1 cellular context compared by ENCODE assay signal in the genomic region with DNA sequence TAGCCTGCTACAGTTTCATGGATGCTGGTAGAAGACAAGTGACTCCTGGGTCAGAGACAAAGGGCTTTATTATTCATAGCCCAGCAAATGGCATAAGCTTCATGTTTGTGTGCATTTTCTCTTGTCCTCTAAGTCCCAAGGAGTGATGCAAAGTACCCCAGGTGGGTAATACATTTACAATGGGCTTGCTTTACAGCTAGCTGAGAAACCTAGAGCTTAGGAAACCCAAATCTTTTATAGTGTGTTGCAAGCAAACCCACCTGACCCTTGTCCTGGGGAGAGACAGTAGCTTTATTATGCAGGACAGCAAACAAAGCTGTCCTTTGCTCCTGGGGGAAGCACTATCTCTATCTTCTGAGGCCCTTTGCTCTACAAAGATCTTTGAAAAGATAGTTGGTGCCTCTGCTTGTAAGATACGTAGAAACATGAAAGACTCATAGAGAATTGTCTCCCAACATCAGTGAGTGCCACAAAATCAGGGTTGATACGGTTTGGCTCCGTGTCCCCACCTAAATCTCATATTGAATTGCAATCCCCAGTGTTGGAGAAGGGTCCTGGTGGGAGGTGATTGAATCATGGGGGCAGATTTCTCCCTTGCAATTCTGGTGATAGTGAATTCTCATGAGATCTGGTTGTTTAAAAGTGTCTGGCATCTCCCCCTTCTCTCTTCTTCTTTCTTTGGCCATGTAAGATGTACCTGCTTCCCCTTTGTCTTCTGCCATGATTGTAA.
TF ChIP-seq lines count a peak whose summit lies in the region.

No MANE protein-coding gene starts in this region.

TF ChIP-seq in HepG2, 621 proteins besides CTCF, POLR2A, EP300 and RAD21 (continued from another document and continues in another):
- TF ChIP-seq, protein P1, sequence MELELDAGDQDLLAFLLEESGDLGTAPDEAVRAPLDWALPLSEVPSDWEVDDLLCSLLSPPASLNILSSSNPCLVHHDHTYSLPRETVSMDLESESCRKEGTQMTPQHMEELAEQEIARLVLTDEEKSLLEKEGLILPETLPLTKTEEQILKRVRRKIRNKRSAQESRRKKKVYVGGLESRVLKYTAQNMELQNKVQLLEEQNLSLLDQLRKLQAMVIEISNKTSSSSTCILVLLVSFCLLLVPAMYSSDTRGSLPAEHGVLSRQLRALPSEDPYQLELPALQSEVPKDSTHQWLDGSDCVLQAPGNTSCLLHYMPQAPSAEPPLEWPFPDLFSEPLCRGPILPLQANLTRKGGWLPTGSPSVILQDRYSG (CRISPR knock-in tag; IDR thresholded peaks at IDR 0.05): no peak; the same call in 1 of the 2 replicates
- TF ChIP-seq, protein P2, sequence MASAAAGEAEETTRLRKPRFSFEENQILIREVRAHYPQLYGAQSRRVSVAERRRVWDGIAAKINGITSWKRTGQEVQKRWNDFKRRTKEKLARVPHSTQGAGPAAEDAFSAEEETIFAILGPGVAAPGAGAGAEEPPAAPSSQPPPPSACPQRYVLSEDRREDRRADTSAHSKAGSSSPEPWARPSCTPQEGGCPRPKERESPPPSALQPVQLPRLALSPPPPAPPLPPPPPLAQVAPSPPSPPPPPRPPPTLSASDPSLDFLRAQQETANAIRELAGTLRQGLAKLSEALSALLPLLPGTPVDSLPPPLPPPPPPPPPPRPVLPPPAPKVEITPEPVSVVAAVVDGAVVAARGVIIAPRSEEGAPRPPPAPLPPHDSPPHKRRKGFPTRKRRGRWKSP (CRISPR knock-in tag; IDR thresholded peaks at IDR 0.05): peak; percentile 40; the same call in 1 of the 2 replicates
- TF ChIP-seq ZNF546 (CRISPR knock-in tag; conservative IDR thresholded peaks at IDR 0.05) (no peak), NR2F6 (IDR thresholded peaks at IDR 0.05) (peak; percentile 82; the same call in 1 of the 2 replicates), NR2F6 (CRISPR knock-in tag; IDR thresholded peaks at IDR 0.05) (peak; percentile 75; the same call in 1 of the 2 replicates), NR2F2 (IDR thresholded peaks at IDR 0.05; ENCODE audit: borderline replicate concordance, low read depth) (peak; percentile 80), SALL1 (CRISPR knock-in tag; IDR thresholded peaks at IDR 0.05) (peak; percentile 72; the same call in 1 of the 2 replicates), RFX5 (IDR thresholded peaks at IDR 0.05; ENCODE audit: low read depth, low read length) (no peak), ZNF547 (CRISPR knock-in tag; IDR thresholded peaks at IDR 0.05) (no peak), ZMAT3 (CRISPR knock-in tag; conservative IDR thresholded peaks at IDR 0.05) (no peak), SRY (CRISPR knock-in tag; IDR thresholded peaks at IDR 0.05) (no peak), SKI (IDR thresholded peaks at IDR 0.05; ENCODE audit: partially characterized antibody) (peak; percentile 55), ZNF3 (CRISPR knock-in tag; IDR thresholded peaks at IDR 0.05) (no peak), TCF12 (IDR thresholded peaks at IDR 0.05) (no peak), TCF12 (CRISPR knock-in tag; IDR thresholded peaks at IDR 0.05) (peak; percentile 65; the same call in 1 of the 2 replicates), HNRNPUL1 (IDR thresholded peaks at IDR 0.05; ENCODE audit: low read depth, low read length) (no peak), MEIS1 (CRISPR knock-in tag; IDR thresholded peaks at IDR 0.05; ENCODE audit: borderline replicate concordance) (no peak), CEBPG (CRISPR knock-in tag; IDR thresholded peaks at IDR 0.05) (peak; percentile 91), ZNF160 (CRISPR knock-in tag; IDR thresholded peaks at IDR 0.05) (no peak), ZNF33A (CRISPR knock-in tag; IDR thresholded peaks at IDR 0.05; ENCODE audit: borderline replicate concordance) (no peak), HNRNPL (IDR thresholded peaks at IDR 0.05; ENCODE audit: low read depth, low read length) (no peak), ZNF124 (CRISPR knock-in tag; IDR thresholded peaks at IDR 0.05) (peak; percentile 78; the same call in 1 of the 2 replicates), SRF (IDR thresholded peaks at IDR 0.05; ENCODE audit: low read depth, low read length) (no peak; the same call in 1 of the 2 replicates), ZNF777 (CRISPR knock-in tag; IDR thresholded peaks at IDR 0.05) (no peak), SYNCRIP (IDR thresholded peaks at IDR 0.05; ENCODE audit: insufficient read depth, low read depth, low read length) (no peak), BHLHE40 (IDR thresholded peaks at IDR 0.05; ENCODE audit: low read length) (no peak), ZNF550 (CRISPR knock-in tag; IDR thresholded peaks at IDR 0.05; ENCODE audit: borderline replicate concordance) (no peak), PAWR (CRISPR knock-in tag; IDR thresholded peaks at IDR 0.05; ENCODE audit: borderline replicate concordance) (no peak), ZNF292 (CRISPR knock-in tag; IDR thresholded peaks at IDR 0.05; ENCODE audit: borderline replicate concordance, low read depth) (peak; percentile 69; the same call in 1 of the 2 replicates), GTF3A (CRISPR knock-in tag; conservative IDR thresholded peaks at IDR 0.05) (no peak), GZF1 (CRISPR knock-in tag; IDR thresholded peaks at IDR 0.05) (no peak), SAFB2 (CRISPR knock-in tag; IDR thresholded peaks at IDR 0.05; ENCODE audit: borderline replicate concordance, low read depth) (no peak), ZNF746 (CRISPR knock-in tag; IDR thresholded peaks at IDR 0.05) (no peak), ZSCAN29 (CRISPR knock-in tag; conservative IDR thresholded peaks at IDR 0.05) (no peak), ZNF350 (CRISPR knock-in tag; IDR thresholded peaks at IDR 0.05; ENCODE audit: borderline replicate concordance, low read depth) (no peak), ZNF205 (CRISPR knock-in tag; IDR thresholded peaks at IDR 0.05) (peak; percentile 71; the same call in 1 of the 2 replicates), MYC (CRISPR knock-in tag; IDR thresholded peaks at IDR 0.05; ENCODE audit: borderline replicate concordance) (no peak), NFKB2 (CRISPR knock-in tag; IDR thresholded peaks at IDR 0.05; ENCODE audit: borderline replicate concordance) (no peak), ZFYVE20 (CRISPR knock-in tag; IDR thresholded peaks at IDR 0.05; ENCODE audit: borderline replicate concordance, low read depth) (no peak), ZNF557 (CRISPR knock-in tag; IDR thresholded peaks at IDR 0.05) (0 out of 2 replicates have a peak, but pooled peaks have one; percentile 31), SSRP1 (CRISPR knock-in tag; IDR thresholded peaks at IDR 0.05) (peak; percentile 27; the same call in 1 of the 2 replicates), PPARG (CRISPR knock-in tag; conservative IDR thresholded peaks at IDR 0.05) (peak; percentile 100), SMAD1 (CRISPR knock-in tag; IDR thresholded peaks at IDR 0.05; ENCODE audit: borderline replicate concordance, low read depth) (no peak), ZNF343 (CRISPR knock-in tag; IDR thresholded peaks at IDR 0.05) (0 out of 2 replicates have a peak, but pooled peaks have one; percentile 37), PRMT3 (CRISPR knock-in tag; IDR thresholded peaks at IDR 0.05; ENCODE audit: borderline replicate concordance, low read depth) (no peak), ZNF780A (CRISPR knock-in tag; IDR thresholded peaks at IDR 0.05) (no peak), ZNF598 (CRISPR knock-in tag; IDR thresholded peaks at IDR 0.05; ENCODE audit: borderline replicate concordance) (no peak)
- TF ChIP-seq, protein P3, sequence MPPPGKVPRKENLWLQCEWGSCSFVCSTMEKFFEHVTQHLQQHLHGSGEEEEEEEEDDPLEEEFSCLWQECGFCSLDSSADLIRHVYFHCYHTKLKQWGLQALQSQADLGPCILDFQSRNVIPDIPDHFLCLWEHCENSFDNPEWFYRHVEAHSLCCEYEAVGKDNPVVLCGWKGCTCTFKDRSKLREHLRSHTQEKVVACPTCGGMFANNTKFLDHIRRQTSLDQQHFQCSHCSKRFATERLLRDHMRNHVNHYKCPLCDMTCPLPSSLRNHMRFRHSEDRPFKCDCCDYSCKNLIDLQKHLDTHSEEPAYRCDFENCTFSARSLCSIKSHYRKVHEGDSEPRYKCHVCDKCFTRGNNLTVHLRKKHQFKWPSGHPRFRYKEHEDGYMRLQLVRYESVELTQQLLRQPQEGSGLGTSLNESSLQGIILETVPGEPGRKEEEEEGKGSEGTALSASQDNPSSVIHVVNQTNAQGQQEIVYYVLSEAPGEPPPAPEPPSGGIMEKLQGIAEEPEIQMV (CRISPR knock-in tag; IDR thresholded peaks at IDR 0.05; ENCODE audit: low read depth): no peak
- TF ChIP-seq, protein P4, sequence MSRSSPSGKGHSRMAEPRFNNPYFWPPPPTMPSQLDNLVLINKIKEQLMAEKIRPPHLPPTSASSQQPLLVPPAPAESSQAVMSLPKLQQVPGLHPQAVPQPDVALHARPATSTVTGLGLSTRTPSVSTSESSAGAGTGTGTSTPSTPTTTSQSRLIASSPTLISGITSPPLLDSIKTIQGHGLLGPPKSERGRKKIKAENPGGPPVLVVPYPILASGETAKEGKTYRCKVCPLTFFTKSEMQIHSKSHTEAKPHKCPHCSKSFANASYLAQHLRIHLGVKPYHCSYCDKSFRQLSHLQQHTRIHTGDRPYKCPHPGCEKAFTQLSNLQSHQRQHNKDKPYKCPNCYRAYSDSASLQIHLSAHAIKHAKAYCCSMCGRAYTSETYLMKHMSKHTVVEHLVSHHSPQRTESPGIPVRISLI (CRISPR knock-in tag; IDR thresholded peaks at IDR 0.05; ENCODE audit: borderline replicate concordance): no peak
- TF ChIP-seq, protein P5, sequence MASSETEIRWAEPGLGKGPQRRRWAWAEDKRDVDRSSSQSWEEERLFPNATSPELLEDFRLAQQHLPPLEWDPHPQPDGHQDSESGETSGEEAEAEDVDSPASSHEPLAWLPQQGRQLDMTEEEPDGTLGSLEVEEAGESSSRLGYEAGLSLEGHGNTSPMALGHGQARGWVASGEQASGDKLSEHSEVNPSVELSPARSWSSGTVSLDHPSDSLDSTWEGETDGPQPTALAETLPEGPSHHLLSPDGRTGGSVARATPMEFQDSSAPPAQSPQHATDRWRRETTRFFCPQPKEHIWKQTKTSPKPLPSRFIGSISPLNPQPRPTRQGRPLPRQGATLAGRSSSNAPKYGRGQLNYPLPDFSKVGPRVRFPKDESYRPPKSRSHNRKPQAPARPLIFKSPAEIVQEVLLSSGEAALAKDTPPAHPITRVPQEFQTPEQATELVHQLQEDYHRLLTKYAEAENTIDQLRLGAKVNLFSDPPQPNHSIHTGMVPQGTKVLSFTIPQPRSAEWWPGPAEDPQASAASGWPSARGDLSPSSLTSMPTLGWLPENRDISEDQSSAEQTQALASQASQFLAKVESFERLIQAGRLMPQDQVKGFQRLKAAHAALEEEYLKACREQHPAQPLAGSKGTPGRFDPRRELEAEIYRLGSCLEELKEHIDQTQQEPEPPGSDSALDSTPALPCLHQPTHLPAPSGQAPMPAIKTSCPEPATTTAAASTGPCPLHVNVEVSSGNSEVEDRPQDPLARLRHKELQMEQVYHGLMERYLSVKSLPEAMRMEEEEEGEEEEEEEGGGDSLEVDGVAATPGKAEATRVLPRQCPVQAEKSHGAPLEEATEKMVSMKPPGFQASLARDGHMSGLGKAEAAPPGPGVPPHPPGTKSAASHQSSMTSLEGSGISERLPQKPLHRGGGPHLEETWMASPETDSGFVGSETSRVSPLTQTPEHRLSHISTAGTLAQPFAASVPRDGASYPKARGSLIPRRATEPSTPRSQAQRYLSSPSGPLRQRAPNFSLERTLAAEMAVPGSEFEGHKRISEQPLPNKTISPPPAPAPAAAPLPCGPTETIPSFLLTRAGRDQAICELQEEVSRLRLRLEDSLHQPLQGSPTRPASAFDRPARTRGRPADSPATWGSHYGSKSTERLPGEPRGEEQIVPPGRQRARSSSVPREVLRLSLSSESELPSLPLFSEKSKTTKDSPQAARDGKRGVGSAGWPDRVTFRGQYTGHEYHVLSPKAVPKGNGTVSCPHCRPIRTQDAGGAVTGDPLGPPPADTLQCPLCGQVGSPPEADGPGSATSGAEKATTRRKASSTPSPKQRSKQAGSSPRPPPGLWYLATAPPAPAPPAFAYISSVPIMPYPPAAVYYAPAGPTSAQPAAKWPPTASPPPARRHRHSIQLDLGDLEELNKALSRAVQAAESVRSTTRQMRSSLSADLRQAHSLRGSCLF (CRISPR knock-in tag; IDR thresholded peaks at IDR 0.05; ENCODE audit: borderline replicate concordance): no peak
- TF ChIP-seq, protein P6, sequence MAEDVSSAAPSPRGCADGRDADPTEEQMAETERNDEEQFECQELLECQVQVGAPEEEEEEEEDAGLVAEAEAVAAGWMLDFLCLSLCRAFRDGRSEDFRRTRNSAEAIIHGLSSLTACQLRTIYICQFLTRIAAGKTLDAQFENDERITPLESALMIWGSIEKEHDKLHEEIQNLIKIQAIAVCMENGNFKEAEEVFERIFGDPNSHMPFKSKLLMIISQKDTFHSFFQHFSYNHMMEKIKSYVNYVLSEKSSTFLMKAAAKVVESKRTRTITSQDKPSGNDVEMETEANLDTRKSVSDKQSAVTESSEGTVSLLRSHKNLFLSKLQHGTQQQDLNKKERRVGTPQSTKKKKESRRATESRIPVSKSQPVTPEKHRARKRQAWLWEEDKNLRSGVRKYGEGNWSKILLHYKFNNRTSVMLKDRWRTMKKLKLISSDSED (CRISPR knock-in tag; IDR thresholded peaks at IDR 0.05): no peak
- TF ChIP-seq, protein P7, sequence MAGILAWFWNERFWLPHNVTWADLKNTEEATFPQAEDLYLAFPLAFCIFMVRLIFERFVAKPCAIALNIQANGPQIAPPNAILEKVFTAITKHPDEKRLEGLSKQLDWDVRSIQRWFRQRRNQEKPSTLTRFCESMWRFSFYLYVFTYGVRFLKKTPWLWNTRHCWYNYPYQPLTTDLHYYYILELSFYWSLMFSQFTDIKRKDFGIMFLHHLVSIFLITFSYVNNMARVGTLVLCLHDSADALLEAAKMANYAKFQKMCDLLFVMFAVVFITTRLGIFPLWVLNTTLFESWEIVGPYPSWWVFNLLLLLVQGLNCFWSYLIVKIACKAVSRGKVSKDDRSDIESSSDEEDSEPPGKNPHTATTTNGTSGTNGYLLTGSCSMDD (CRISPR knock-in tag; IDR thresholded peaks at IDR 0.05): no peak
- TF ChIP-seq, protein P8, sequence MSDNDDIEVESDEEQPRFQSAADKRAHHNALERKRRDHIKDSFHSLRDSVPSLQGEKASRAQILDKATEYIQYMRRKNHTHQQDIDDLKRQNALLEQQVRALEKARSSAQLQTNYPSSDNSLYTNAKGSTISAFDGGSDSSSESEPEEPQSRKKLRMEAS (IDR thresholded peaks at IDR 0.05): no peak
- TF ChIP-seq, protein P9, sequence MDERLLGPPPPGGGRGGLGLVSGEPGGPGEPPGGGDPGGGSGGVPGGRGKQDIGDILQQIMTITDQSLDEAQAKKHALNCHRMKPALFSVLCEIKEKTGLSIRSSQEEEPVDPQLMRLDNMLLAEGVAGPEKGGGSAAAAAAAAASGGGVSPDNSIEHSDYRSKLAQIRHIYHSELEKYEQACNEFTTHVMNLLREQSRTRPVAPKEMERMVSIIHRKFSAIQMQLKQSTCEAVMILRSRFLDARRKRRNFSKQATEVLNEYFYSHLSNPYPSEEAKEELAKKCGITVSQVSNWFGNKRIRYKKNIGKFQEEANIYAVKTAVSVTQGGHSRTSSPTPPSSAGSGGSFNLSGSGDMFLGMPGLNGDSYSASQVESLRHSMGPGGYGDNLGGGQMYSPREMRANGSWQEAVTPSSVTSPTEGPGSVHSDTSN (CRISPR knock-in tag; IDR thresholded peaks at IDR 0.05): no peak
